ENCODE assay signal across 17 cellular contexts in the genomic region with DNA sequence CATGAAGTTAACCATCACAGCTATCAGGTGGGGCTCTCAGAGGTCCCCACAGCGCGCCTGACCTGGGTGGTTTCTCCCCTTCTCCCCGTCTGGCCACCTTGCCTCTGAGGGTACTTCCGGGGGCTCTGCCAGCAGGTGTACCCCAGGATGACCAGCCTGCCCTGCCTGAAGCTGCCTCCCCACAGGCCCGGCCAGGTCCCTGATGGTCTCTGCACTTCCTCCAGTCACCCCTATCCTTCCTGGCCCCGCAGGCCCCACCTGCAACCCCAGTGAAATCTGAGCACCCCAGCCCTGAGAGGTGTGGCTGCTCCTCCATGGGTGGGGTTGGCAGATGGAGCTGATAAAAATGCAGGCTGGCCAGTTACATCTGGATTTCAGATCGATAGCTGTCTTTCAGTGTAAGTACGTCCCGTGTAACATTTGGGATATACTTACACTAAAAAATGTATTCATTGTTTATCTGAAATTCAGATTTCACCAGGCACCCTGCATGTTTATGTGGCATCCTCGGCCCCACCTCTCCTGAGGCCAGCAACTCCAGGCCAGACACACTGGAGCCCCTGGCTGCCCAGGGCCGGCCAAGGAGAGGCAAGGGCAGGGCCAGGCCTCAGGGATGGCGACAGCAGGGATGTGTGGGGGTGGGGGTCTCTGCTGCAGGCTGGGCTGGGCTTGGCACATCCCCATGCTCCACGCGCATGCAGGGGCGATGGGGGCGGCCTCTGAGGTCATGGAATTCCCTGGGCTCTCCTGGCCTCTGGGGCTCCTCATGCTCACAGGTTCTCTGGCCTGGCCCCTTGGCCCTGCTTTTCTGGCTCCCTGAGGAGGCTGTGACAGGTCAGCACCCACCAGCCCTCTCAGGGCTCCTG. TPM values are rescaled to one million over a fixed set of nuclear protein-coding genes. Genes with fewer than 3 reads are reported as not detected.
"Had no signal": no experiment of that assay in that cellular context is flagged by ENCODE, and none has a peak within 500 bp of the region (broad histone marks: within the 10 kb centered on the region; RNA-seq: fewer than 3 reads in every experiment).

No MANE protein-coding gene starts in this region.

- DNase-seq: foreskin melanocyte, kidney had no signal

- H3K4me1 Mint-ChIP-seq: central memory CD8-positive, alpha-beta T cell; nephron had no signal

- H3K27me3 ChIP-seq: thyroid gland had no signal

- H3K4me3 Mint-ChIP-seq: activated CD8-positive, alpha-beta T cell treated with anti-CD3 and anti-CD28 coated beads, Interleukin-2, amount 10 ng/mL, durations not matched to agents 7 days and 5 days; activated naive CD8-positive, alpha-beta T cell treated with anti-CD3 and anti-CD28 coated beads for 36 hours; central memory CD8-positive, alpha-beta T cell; nephron had no signal

- H3K36me3 ChIP-seq: thyroid gland had no signal

- H3K27ac ChIP-seq: thyroid gland, VCaP had no signal

- H3K36me3 Mint-ChIP-seq: activated naive CD8-positive, alpha-beta T cell treated with anti-CD3 and anti-CD28 coated beads for 36 hours had no signal

- H3K9me3 ChIP-seq: thyroid gland had no signal

- H3K27ac Mint-ChIP-seq: activated CD8-positive, alpha-beta T cell treated with anti-CD3 and anti-CD28 coated beads, Interleukin-2, amount 10 ng/mL, durations not matched to agents 7 days and 5 days; activated naive CD8-positive, alpha-beta T cell treated with anti-CD3 and anti-CD28 coated beads for 36 hours; nephron had no signal

- H3K9me3 Mint-ChIP-seq: activated naive CD8-positive, alpha-beta T cell treated with anti-CD3 and anti-CD28 coated beads for 36 hours; central memory CD8-positive, alpha-beta T cell had no signal

- H3K4me3 ChIP-seq: thyroid gland had no signal

- ATAC-seq: activated CD8-positive, alpha-beta T cell treated with anti-CD3 and anti-CD28 coated beads, Interleukin-2, amount 10 ng/mL, durations not matched to agents 7 days and 5 days; stimulated activated naive CD8-positive, alpha-beta T cell treated with anti-CD3 and anti-CD28 coated beads, Interleukin-15, Interleukin-2, amounts not matched to agents 100 U/mL and 50 U/mL, for 24 hours had no signal

RNA-seq across cellular contexts. Expression of gene LRRC3, which starts 25.1 kb away (rescaled TPM):
- total RNA-seq: myocyte had no signal

RNA-seq across cellular contexts. Expression of gene KRTAP10-1, which starts 59.6 kb away (rescaled TPM):
- total RNA-seq: activated CD8-positive, alpha-beta T cell treated with anti-CD3 and anti-CD28 coated beads, Interleukin-2, amount 10 ng/mL, durations not matched to agents 7 days and 5 days; activated naive CD8-positive, alpha-beta T cell treated with anti-CD3 and anti-CD28 coated beads for 36 hours; astrocyte; dermis microvascular lymphatic vessel endothelial cell; kidney; mammary epithelial cell; myocyte; renal cortical epithelial cell; subcutaneous adipose tissue; T-helper 2 cell treated with Interferon-gamma antibody and Interleukin-4, amounts not matched to agents 100 ng/mL and 5 ng/mL, for 36 hours; thyroid gland; ureter had no signal
